Comparison of ENCODE assay signal across 8 cellular contexts in genomic region chr5:119036101-119036762, GRCh38. TPM values are rescaled to one million over a fixed set of nuclear protein-coding genes. Genes with fewer than 3 reads are reported as not detected.
DNase-seq lines count a peak whose midpoint lies in the region; TF ChIP-seq lines count a peak whose summit lies in the region.
"Had no signal": no experiment of that assay in that cellular context is flagged by ENCODE, and none has a peak within 500 bp of the region (broad histone marks: within the 10 kb centered on the region; RNA-seq: fewer than 3 reads in every experiment).

No MANE protein-coding gene starts in this region.

- H3K9me3 ChIP-seq in skeletal muscle satellite cell (replicated peaks; ENCODE audit: low read length) (no peaks in the 10 kb centered on the region), tibial nerve (no peaks in the 10 kb centered on the region)

- H3K4me1 ChIP-seq in skeletal muscle satellite cell (ENCODE audit: control insufficient read depth, insufficient read depth, low read length) (peaks cover 5% of the 10 kb centered on the region), tibial nerve (no peaks in the 10 kb centered on the region)

- H3K4me3 ChIP-seq in epithelial cell of proximal tubule (ENCODE audit: low read depth, low read length) (no peak overlapping the region), skeletal muscle satellite cell (ENCODE audit: low read length) (no peak overlapping the region), dorsolateral prefrontal cortex (no peak overlapping the region), tibial nerve (no peak overlapping the region)

- no peak for TF ChIP-seq EP300 in tibial nerve (IDR thresholded peaks at IDR 0.05)

- intact Hi-C loops in dorsolateral prefrontal cortex (cut with DNase I), result no loop called here

- H3K27ac ChIP-seq in dorsolateral prefrontal cortex, result no peak overlapping the region
- no peak overlapping the region for H3K27ac ChIP-seq in tibial nerve

- no peak for TF ChIP-seq POLR2A in tibial nerve (IDR thresholded peaks at IDR 0.05)

- peak overlapping the region; percentile 15 for H3K4me2 ChIP-seq in skeletal muscle satellite cell (ENCODE audit: low read length)

- peak; percentile 39 for DNase-seq in GM04503 (ENCODE audit: low read depth)
- DNase-seq in NCI-H460 (ENCODE audit: extremely low read depth, low read depth), result peak; percentile 51
- peak; percentile 52 for DNase-seq in epithelial cell of proximal tubule (ENCODE audit: low read depth)
- no peak for DNase-seq in dorsolateral prefrontal cortex
- no peak for DNase-seq in RPMI8226
- no peak for DNase-seq in tibial nerve (ENCODE audit: low spot score in 2 of 2)
- DNase-seq: activated CD4-positive, alpha-beta T cell treated with anti-CD3 and anti-CD28 coated beads, Interleukin-2, amount 50 U/mL, for 48 hours had no signal

- H3K36me3 ChIP-seq in skeletal muscle satellite cell (ENCODE audit: insufficient read depth, low read length) (no peaks in the 10 kb centered on the region), tibial nerve (peaks cover 0 to 6% (median 0%) of the 10 kb centered on the region in 3 donors)

- H3K27me3 ChIP-seq in skeletal muscle satellite cell (ENCODE audit: control insufficient read depth, insufficient read depth, low read length) (no peaks in the 10 kb centered on the region), dorsolateral prefrontal cortex (no peaks in the 10 kb centered on the region), tibial nerve (no peaks in the 10 kb centered on the region)

- WGBS in tibial nerve, 2 donors, result 90 to 91% methylated on average over 8 of the region's 8 CpGs

- no peak overlapping the region for H3K9ac ChIP-seq in skeletal muscle satellite cell (ENCODE audit: low read depth, low read length)

- no peak for TF ChIP-seq CTCF in epithelial cell of proximal tubule (conservative IDR thresholded peaks at IDR 0.05; ENCODE audit: low read depth, low read length)
- no peak for TF ChIP-seq CTCF in dorsolateral prefrontal cortex (IDR thresholded peaks at IDR 0.05 in 54 of 56, conservative IDR thresholded peaks at IDR 0.05 in 2 of 56; ENCODE audit: low read depth in 1 of 56, partially characterized antibody in 56 of 56)
- TF ChIP-seq CTCF in tibial nerve (IDR thresholded peaks at IDR 0.05), result no peak

RNA-seq across cellular contexts. Expression of gene DMXL1, which starts 34.7 kb away (rescaled TPM):
- 26.5 and 29.5 TPM in 2 replicates for total RNA-seq in NCI-H460 (2014; rRNA removed; shearing (Covaris generic))
- 29.4 and 31.2 TPM in 2 replicates for polyA plus RNA-seq in NCI-H460 (2014; cell fraction: nucleus; rRNA removed)
- total RNA-seq in epithelial cell of proximal tubule, result 10.6 and 11.9 TPM in 2 replicates
- 25.6 and 36.5 TPM in 2 replicates for total RNA-seq in skeletal muscle satellite cell (2012; rRNA removed)
- 100 to 1,000 TPM in 9 of 120 experiments, 10 to 100 TPM in 111; 59.0 to 112 (median 84.6) TPM for total RNA-seq in dorsolateral prefrontal cortex
- total RNA-seq in tibial nerve, result 100 to 1,000 TPM in 1 of 4 donors, 10 to 100 TPM in 3; 59.1 to 101 (median 76.1) TPM

RNA-seq across cellular contexts. Expression of gene DTWD2, which starts 47.9 kb away (rescaled TPM):
- total RNA-seq in NCI-H460 (2014; rRNA removed; shearing (Covaris generic)), result 24.7 and 25.2 TPM in 2 replicates
- 4.0 and 8.9 TPM in 2 replicates for polyA plus RNA-seq in NCI-H460 (2014; cell fraction: nucleus; rRNA removed)
- total RNA-seq in epithelial cell of proximal tubule (3.5 and 8.8 TPM in 2 replicates), dorsolateral prefrontal cortex (10 to 100 TPM in 43 of 120 experiments, 1 to 10 TPM in 77; 5.6 to 15.5 (median 9.1) TPM), tibial nerve (1 to 10 TPM; 6.1 to 9.8 (median 6.3) TPM)
- total RNA-seq in skeletal muscle satellite cell (2012; rRNA removed), result 4.8 and 5.3 TPM in 2 replicates

Comparison
In these comparisons a context has a peak if more than half of its experiments do, and no peak if none do; other contexts are left out.
1. DNase-seq: peak in GM04503 (single experiment), NCI-H460 (single experiment) and epithelial cell of proximal tubule (single experiment); none in dorsolateral prefrontal cortex (0 of 10), RPMI8226 (single experiment) and tibial nerve (0 of 2).